21 cellular contexts compared by ENCODE assay signal in genomic region chr16:1689853-1690252, GRCh38. TPM values are rescaled to one million over a fixed set of nuclear protein-coding genes. Genes with fewer than 3 reads are reported as not detected.
DNase-seq lines count a peak whose midpoint lies in the region; ATAC-seq and TF ChIP-seq lines count a peak whose summit lies in the region.
"Had no signal": no experiment of that assay in that cellular context is flagged by ENCODE, and none has a peak within 500 bp of the region (broad histone marks: within the 10 kb centered on the region; RNA-seq: fewer than 3 reads in every experiment).

No MANE protein-coding gene starts in this region.

- H3K9ac ChIP-seq in trophoblast cell (ENCODE audit: low read length) = no peak overlapping the region

- peak overlapping the region; percentile 88 for H2BK120ac ChIP-seq in trophoblast cell (ENCODE audit: insufficient read depth, low read length, poor library complexity)

- peak overlapping the region; percentile 37 for H2AFZ ChIP-seq in trophoblast cell (ENCODE audit: insufficient read depth, low read length, poor library complexity)

- peak overlapping the region; percentile 83 for H2BK5ac ChIP-seq in trophoblast cell (ENCODE audit: low read depth, low read length, poor library complexity)

- peak overlapping the region; percentile 95 for H2BK12ac ChIP-seq in trophoblast cell (ENCODE audit: low read length)

- H2AK5ac ChIP-seq in trophoblast cell (ENCODE audit: low read length) = peak overlapping the region; percentile 97

- peaks cover 10% of the 10 kb centered on the region for H3K79me1 ChIP-seq in trophoblast cell (ENCODE audit: low read length)

- peak overlapping the region; percentile 82 for H4K8ac ChIP-seq in trophoblast cell (ENCODE audit: low read depth, low read length)

- no peak for TF ChIP-seq CTCF in C4-2B (conservative IDR thresholded peaks at IDR 0.05)
- no peak for TF ChIP-seq CTCF in RWPE2 (IDR thresholded peaks at IDR 0.05; ENCODE audit: poor library complexity, severe bottlenecking)

- DNase-seq in RWPE2 (ENCODE audit: low spot score) = no peak
- peak; percentile 70 to 82 for DNase-seq in trophoblast cell
- DNase-seq in effector memory CD8-positive, alpha-beta T cell = no peak
- DNase-seq in HPDE6-E6E7 (ENCODE audit: extremely low spot score) = no peak
- DNase-seq: activated B cell treated with CpG ODN at 0.5 μM for 24 hours; activated CD8-positive, alpha-beta T cell treated with anti-CD3 and anti-CD28 coated beads for 36 hours; activated T-cell treated with anti-CD3 and anti-CD28 coated beads, Interleukin-2, amount 50 U/mL, for 4 hours; C1 segment of cervical spinal cord; MM.1S; NCI-H1436 treated with DMSO at 0.1 percent for 48 hours; NCI-H2171; NCI-H748 treated with DMSO at 0.1 percent for 48 hours; SJCRH30; stimulated activated naive CD4-positive, alpha-beta T cell treated with Interleukin-2 at 50 U/mL for 16 hours had no signal

- no peak overlapping the region for H3K4me2 ChIP-seq in trophoblast cell (ENCODE audit: low read length)

- H3K14ac ChIP-seq in trophoblast cell (ENCODE audit: low read length) = peak overlapping the region; percentile 95

- H3K27me3 Mint-ChIP-seq in effector memory CD8-positive, alpha-beta T cell = no peaks in the 10 kb centered on the region
- H3K27me3 Mint-ChIP-seq: activated B cell treated with CpG ODN at 0.5 μM for 24 hours; activated CD8-positive, alpha-beta T cell treated with anti-CD3 and anti-CD28 coated beads for 36 hours; activated naive CD8-positive, alpha-beta T cell; IgD-negative memory B cell had no signal

- ATAC-seq in RWPE2 (ENCODE audit: low read depth) = 0 out of 3 replicates have a peak, but pooled peaks have one; percentile 3
- ATAC-seq in effector memory CD8-positive, alpha-beta T cell (replicated peaks) = no peak
- no peak for ATAC-seq in GM21723 (IDR thresholded peaks at IDR 0.05; ENCODE audit: unreplicated experiment)
- ATAC-seq in HG02610 (IDR thresholded peaks at IDR 0.05; ENCODE audit: unreplicated experiment) = no peak
- ATAC-seq: activated CD8-positive, alpha-beta T cell treated with anti-CD3 and anti-CD28 coated beads for 36 hours; activated T-cell treated with anti-CD3 and anti-CD28 coated beads, Interleukin-2, amount 50 U/mL, for 4 hours; gastroesophageal sphincter had no signal

- no peaks in the 10 kb centered on the region for H3K9me3 ChIP-seq in RWPE2 (ENCODE audit: severe bottlenecking)
- no peaks in the 10 kb centered on the region for H3K9me3 ChIP-seq in esophagus (ENCODE audit: control insufficient read depth in 2 of 2, insufficient read depth in 1 of 2, low read depth in 1 of 2, low read length in 1 of 2)
- H3K9me3 ChIP-seq in trophoblast cell (ENCODE audit: insufficient read depth, low read depth, low read length) = no peaks in the 10 kb centered on the region
- H3K9me3 ChIP-seq: gastroesophageal sphincter, SJCRH30 had no signal

- H3K4ac ChIP-seq in trophoblast cell (ENCODE audit: low read depth, low read length) = peak overlapping the region; percentile 97

- peak overlapping the region; percentile 82 for H4K91ac ChIP-seq in trophoblast cell (ENCODE audit: low read depth, low read length)

- WGBS in esophagus, 2 donors = 78 to 79% methylated on average over 13 of the region's 13 CpGs
- WGBS in trophoblast cell (ENCODE audit: extremely low coverage, insufficient coverage, insufficient read length) = no CpG with 5 or more reads among the region's 13 CpGs

- no peak overlapping the region for H3K4me3 Mint-ChIP-seq in effector memory CD8-positive, alpha-beta T cell
- H3K4me3 Mint-ChIP-seq: activated B cell treated with CpG ODN at 0.5 μM for 24 hours; activated CD8-positive, alpha-beta T cell treated with anti-CD3 and anti-CD28 coated beads for 36 hours; activated naive CD8-positive, alpha-beta T cell; activated T-cell treated with anti-CD3 and anti-CD28 coated beads, Interleukin-2, amount 50 U/mL, for 4 hours; IgD-negative memory B cell had no signal

- H3K18ac ChIP-seq in trophoblast cell (ENCODE audit: low read length) = peak overlapping the region; percentile 87

- H3K4me1 Mint-ChIP-seq in effector memory CD8-positive, alpha-beta T cell (ENCODE audit: low read depth in 2 of 2) = peaks cover 0 to 5% of the 10 kb centered on the region in 2 donors
- H3K4me1 Mint-ChIP-seq: activated B cell treated with CpG ODN at 0.5 μM for 24 hours had no signal

- no peak overlapping the region for H3K27ac Mint-ChIP-seq in effector memory CD8-positive, alpha-beta T cell
- H3K27ac Mint-ChIP-seq: activated B cell treated with CpG ODN at 0.5 μM for 24 hours; activated CD8-positive, alpha-beta T cell treated with anti-CD3 and anti-CD28 coated beads for 36 hours; activated naive CD8-positive, alpha-beta T cell; IgD-negative memory B cell had no signal

- H3K36me3 ChIP-seq in RWPE2 (ENCODE audit: low read depth) = peaks cover 87% of the 10 kb centered on the region
- peaks cover 6 to 25% of the 10 kb centered on the region in 2 donors for H3K36me3 ChIP-seq in esophagus (ENCODE audit: control insufficient read depth in 2 of 2, insufficient read depth in 2 of 2, low read length in 1 of 2)
- peaks cover 52 to 62% of the 10 kb centered on the region in 2 experiments for H3K36me3 ChIP-seq in trophoblast cell (ENCODE audit: control insufficient read depth in 1 of 2, insufficient read depth in 2 of 2, low read length in 2 of 2)

- H3K36me3 Mint-ChIP-seq in effector memory CD8-positive, alpha-beta T cell (ENCODE audit: insufficient read depth) = peaks cover 59% of the 10 kb centered on the region
- H3K36me3 Mint-ChIP-seq: activated naive CD8-positive, alpha-beta T cell had no signal

- H3K4me3 ChIP-seq in RWPE2 (ENCODE audit: severe bottlenecking) (no peak overlapping the region), esophagus (ENCODE audit: low read depth in 1 of 2, low read length in 2 of 2) (no peak overlapping the region), trophoblast cell (ENCODE audit: low read depth, low read length) (no peak overlapping the region)
- H3K4me3 ChIP-seq: gastroesophageal sphincter, SJCRH30 had no signal

- H3K9me3 Mint-ChIP-seq in effector memory CD8-positive, alpha-beta T cell = no peaks in the 10 kb centered on the region
- H3K9me3 Mint-ChIP-seq: activated B cell treated with CpG ODN at 0.5 μM for 24 hours; activated CD8-positive, alpha-beta T cell treated with anti-CD3 and anti-CD28 coated beads for 36 hours; activated T-cell treated with anti-CD3 and anti-CD28 coated beads, Interleukin-2, amount 50 U/mL, for 4 hours; IgD-negative memory B cell had no signal

- peak overlapping the region; percentile 77 for H4K12ac ChIP-seq in trophoblast cell (ENCODE audit: low read depth, low read length)

- no peaks in the 10 kb centered on the region for H3K27me3 ChIP-seq in RWPE2 (ENCODE audit: insufficient read depth, poor library complexity, severe bottlenecking)
- H3K27me3 ChIP-seq in esophagus (ENCODE audit: control insufficient read depth in 1 of 2, insufficient read depth in 2 of 2, low read length in 2 of 2) = no peaks in the 10 kb centered on the region
- no peaks in the 10 kb centered on the region for H3K27me3 ChIP-seq in trophoblast cell (ENCODE audit: insufficient read depth, low read length)
- H3K27me3 ChIP-seq: gastroesophageal sphincter, SJCRH30 had no signal

- peak overlapping the region; percentile 10; the same call in 1 of the 2 replicates for H3K27ac ChIP-seq in C4-2B
- peak overlapping the region; percentile 99 for H3K27ac ChIP-seq in RWPE2 (ENCODE audit: poor library complexity, severe bottlenecking)
- H3K27ac ChIP-seq in esophagus (ENCODE audit: low read depth in 2 of 2, low read length in 1 of 2) = peak overlapping the region; percentile 4 to 58
- H3K27ac ChIP-seq in trophoblast cell (ENCODE audit: low read depth, low read length) = peak overlapping the region; percentile 71
- H3K27ac ChIP-seq: gastroesophageal sphincter, SJCRH30 had no signal

- H3K79me2 ChIP-seq in trophoblast cell (ENCODE audit: control insufficient read depth, insufficient read depth, low read length, poor library complexity) = peaks cover 11% of the 10 kb centered on the region

- H3K4me1 ChIP-seq in RWPE2 (ENCODE audit: insufficient read depth, poor library complexity, severe bottlenecking) = peaks cover 66% of the 10 kb centered on the region
- peaks cover 0 to 2% of the 10 kb centered on the region in 2 donors for H3K4me1 ChIP-seq in esophagus (ENCODE audit: control insufficient read depth in 2 of 2, insufficient read depth in 2 of 2, low read length in 1 of 2)
- H3K4me1 ChIP-seq in trophoblast cell (ENCODE audit: control insufficient read depth in 1 of 2, insufficient read depth in 2 of 2, low read length in 2 of 2) = peaks cover 22 to 27% of the 10 kb centered on the region in 2 experiments
- H3K4me1 ChIP-seq: gastroesophageal sphincter, SJCRH30 had no signal

- H3K23ac ChIP-seq in trophoblast cell (ENCODE audit: low read length) = no peak overlapping the region

RNA-seq across cellular contexts. Expression of gene JPT2, which starts 11.8 kb away (rescaled TPM):
- polyA plus RNA-seq in esophagus = 10 to 100 TPM; 20.5 to 31.0 TPM
- 156 and 161 TPM in 2 replicates for polyA plus RNA-seq in trophoblast cell (2013)

RNA-seq across cellular contexts. Expression of gene MAPK8IP3, which starts 16.1 kb away (rescaled TPM):
- polyA plus RNA-seq in esophagus = 10 to 100 TPM; 21.6 to 73.8 TPM
- 38.0 and 39.0 TPM in 2 replicates for polyA plus RNA-seq in trophoblast cell (2013)

Comparison
In these comparisons a context has a peak if more than half of its experiments do, and no peak if none do; other contexts are left out.
1. H3K27ac ChIP-seq: peak in every context shown above with its lines; median percentile 99 in RWPE2; 71 in trophoblast cell; 31 in esophagus; 10 in C4-2B.
2. DNase-seq: peak in trophoblast cell (2 of 2); none in RWPE2 (single experiment), effector memory CD8-positive, alpha-beta T cell (0 of 3) and HPDE6-E6E7 (single experiment).